Comparison of ENCODE assay signal across 26 cellular contexts in genomic region chr11:83677730-83678129, GRCh38.
"Had no signal": no experiment of that assay in that cellular context is flagged by ENCODE, and none has a peak within 500 bp of the region (broad histone marks: within the 10 kb centered on the region; RNA-seq: fewer than 3 reads in every experiment).

No MANE protein-coding gene starts in this region.

- H3K4me3 ChIP-seq: dorsolateral prefrontal cortex, gastroesophageal sphincter, heart left ventricle, hepatocyte, left lung, right lobe of liver, suprapubic skin, vagina had no signal

- H3K9me3 Mint-ChIP-seq: naive thymus-derived CD8-positive, alpha-beta T cell; neural crest cell; stimulated activated naive CD8-positive, alpha-beta T cell treated with anti-CD3 and anti-CD28 coated beads, Interleukin-15, amount 100 ng/mL, for 72 hours had no signal

- H2AFZ ChIP-seq: hepatocyte, parathyroid adenoma had no signal

- DNase-seq: dorsolateral prefrontal cortex; effector CD4-positive, alpha-beta T cell; foreskin keratinocyte; heart left ventricle; kidney; left lung; mesenchymal stem cell; midbrain; naive thymus-derived CD8-positive, alpha-beta T cell; right lobe of liver; small intestine; stimulated activated CD4-positive, alpha-beta T cell treated with anti-CD3 and anti-CD28 coated beads, Interleukin-15, amount 100 ng/mL, for 24 hours; stimulated activated CD4-positive, alpha-beta T cell treated with anti-CD3 and anti-CD28 coated beads, Interleukin-2, amount 100 ng/mL, for 48 hours; stimulated activated naive CD4-positive, alpha-beta T cell; stimulated activated naive CD8-positive, alpha-beta T cell treated with anti-CD3 and anti-CD28 coated beads, Interleukin-15, amount 100 ng/mL, for 72 hours; trophoblast cell had no signal

- H3K27me3 ChIP-seq: dorsolateral prefrontal cortex, gastroesophageal sphincter, left lung, right lobe of liver, suprapubic skin, vagina had no signal

- H3K4me3 Mint-ChIP-seq: naive thymus-derived CD8-positive, alpha-beta T cell; neural crest cell; stimulated activated naive CD8-positive, alpha-beta T cell treated with anti-CD3 and anti-CD28 coated beads, Interleukin-15, amount 100 ng/mL, for 72 hours had no signal

- H3K27ac Mint-ChIP-seq: naive thymus-derived CD8-positive, alpha-beta T cell; progenitor cell of endocrine pancreas; stimulated activated naive CD8-positive, alpha-beta T cell treated with anti-CD3 and anti-CD28 coated beads, Interleukin-15, amount 100 ng/mL, for 72 hours had no signal

- H3K4me1 ChIP-seq: foreskin keratinocyte, gastroesophageal sphincter, left lung, right lobe of liver, vagina had no signal

- ATAC-seq: esophagus mucosa; foreskin keratinocyte; gastroesophageal sphincter; heart left ventricle; left lung; naive thymus-derived CD8-positive, alpha-beta T cell; right lobe of liver; stimulated activated naive CD8-positive, alpha-beta T cell treated with anti-CD3 and anti-CD28 coated beads, Interleukin-15, amount 100 ng/mL, for 72 hours had no signal

- H3K4me1 Mint-ChIP-seq: naive thymus-derived CD8-positive, alpha-beta T cell; stimulated activated naive CD8-positive, alpha-beta T cell treated with anti-CD3 and anti-CD28 coated beads, Interleukin-15, amount 100 ng/mL, for 72 hours had no signal

- H3K36me3 Mint-ChIP-seq: naive thymus-derived CD8-positive, alpha-beta T cell had no signal

- H3K79me2 ChIP-seq: hepatocyte, parathyroid adenoma had no signal

- H3K27me3 Mint-ChIP-seq: stimulated activated naive CD8-positive, alpha-beta T cell treated with anti-CD3 and anti-CD28 coated beads, Interleukin-15, amount 100 ng/mL, for 72 hours had no signal

- H3K4me2 ChIP-seq: hepatocyte had no signal

- H3K9me3 ChIP-seq: gastroesophageal sphincter, heart left ventricle, left lung, right lobe of liver, suprapubic skin, vagina had no signal

- FAIRE-seq: colon, kidney, small intestine had no signal

- H3K27ac ChIP-seq: epithelial cell of prostate, foreskin keratinocyte, gastroesophageal sphincter, heart left ventricle, hepatocyte, left lung, parathyroid adenoma, right lobe of liver, suprapubic skin, vagina had no signal

- H3K9ac ChIP-seq: parathyroid adenoma had no signal

- H3K36me3 ChIP-seq: gastroesophageal sphincter, heart left ventricle, left lung, right lobe of liver, suprapubic skin, vagina had no signal
